ENCODE assay signal across 8 cellular contexts in genomic region chr17:68291836-68292688, GRCh38.
DNase-seq lines count a peak whose midpoint lies in the region; ATAC-seq and TF ChIP-seq lines count a peak whose summit lies in the region.

No MANE protein-coding gene starts in this region.

- peak overlapping the region; percentile 80 for H3K9ac ChIP-seq in mucosa of stomach (ENCODE audit: low read length)

- peak; percentile 62 for ATAC-seq in HG03439 (IDR thresholded peaks at IDR 0.05; ENCODE audit: unreplicated experiment)

- no peak for TF ChIP-seq CTCF in epithelial cell of esophagus (IDR thresholded peaks at IDR 0.05; ENCODE audit: insufficient read depth, low read depth, low read length, missing control alignments)

- peaks cover 16% of the 10 kb centered on the region for H3K4me1 ChIP-seq in mucosa of stomach (ENCODE audit: control insufficient read depth, insufficient read depth, low read length)

- H3K4me3 ChIP-seq in epithelial cell of esophagus (ENCODE audit: low read length) (peak overlapping the region; percentile 60), mucosa of stomach (ENCODE audit: low read length) (peak overlapping the region; percentile 44)

- DNase-seq in C1 segment of cervical spinal cord (lab: John Stamatoyannopoulos, UW), result peak in 11 of 14 donors; percentile 22 to 73 (median 46)
- DNase-seq in GM19240 (ENCODE audit: insufficient read length, low spot score), result peak; percentile 78
- DNase-seq in NOMO-1 (lab: John Stamatoyannopoulos, UW; ENCODE audit: unreplicated experiment in 2 of 2), result peak; percentile 96 to 99
- peak; percentile 80 for DNase-seq in activated CD8-positive, alpha-beta memory T cell treated with anti-CD3 and anti-CD28 coated beads, Interleukin-2, amount 50 U/mL, for 24 hours (ENCODE audit: extremely low read depth)
- DNase-seq in epithelial cell of esophagus (ENCODE audit: low read depth), result peak; percentile 81
- peak; percentile 83 to 85 for DNase-seq in stimulated activated CD8-positive, alpha-beta memory T cell treated with anti-CD3 and anti-CD28 coated beads, Interleukin-7, amount 100 ng/mL, for 1 hour (ENCODE audit: low read depth in 2 of 2)

- H3K9me3 ChIP-seq in mucosa of stomach (ENCODE audit: control insufficient read depth, low read length), result no peaks in the 10 kb centered on the region

- no peaks in the 10 kb centered on the region for H3K36me3 ChIP-seq in mucosa of stomach (ENCODE audit: control insufficient read depth, insufficient read depth, low read length)

- peaks cover 12% of the 10 kb centered on the region for H3K27me3 ChIP-seq in mucosa of stomach (ENCODE audit: control insufficient read depth, insufficient read depth, low read length)

Comparison
In these comparisons a context has a peak if more than half of its experiments do, and no peak if none do; other contexts are left out.
1. Peak in every context shown above with its lines: DNase-seq, ATAC-seq and H3K4me3 ChIP-seq.
2. DNase-seq: peak in every context shown above with its lines; median percentile 98 in NOMO-1; 84 in stimulated activated CD8-positive, alpha-beta memory T cell treated with anti-CD3 and anti-CD28 coated beads, Interleukin-7, amount 100 ng/mL, for 1 hour; 81 in epithelial cell of esophagus; 80 in activated CD8-positive, alpha-beta memory T cell treated with anti-CD3 and anti-CD28 coated beads, Interleukin-2, amount 50 U/mL, for 24 hours; 78 in GM19240; 46 in C1 segment of cervical spinal cord.